Comparison of ENCODE assay signal across 24 cellular contexts in genomic region chr1:234205966-234206365, GRCh38.
"Had no signal": no experiment of that assay in that cellular context is flagged by ENCODE, and none has a peak within 500 bp of the region (broad histone marks: within the 10 kb centered on the region; RNA-seq: fewer than 3 reads in every experiment).

No MANE protein-coding gene starts in this region.

- H3K9me3 Mint-ChIP-seq: activated CD4-positive, alpha-beta memory T cell treated with anti-CD3 and anti-CD28 coated beads for 36 hours; activated T-cell treated with anti-CD3 and anti-CD28 coated beads, Interleukin-2, amount 50 U/mL, for 24 hours; activated T-helper 17 cell treated with anti-CD3 and anti-CD28 coated beads, Interleukin-2, amount 50 U/mL, for 72 hours; central memory CD8-positive, alpha-beta T cell; dendritic cell treated with granulocyte-macrophage colony-stimulating factor and Interleukin-4, amounts not matched to agents 40 ng/mL and 50 ng/mL, for 4 days had no signal

- ATAC-seq: activated naive CD4-positive, alpha-beta T cell treated with anti-CD3 and anti-CD28 coated beads, Interleukin-2, amount 50 U/mL, for 72 hours; activated T-helper 17 cell treated with anti-CD3 and anti-CD28 coated beads, Interleukin-2, amount 50 U/mL, for 72 hours; left lung had no signal

- H2AFZ ChIP-seq: parathyroid adenoma had no signal

- H3K4me1 Mint-ChIP-seq: activated T-helper 17 cell treated with anti-CD3 and anti-CD28 coated beads, Interleukin-2, amount 50 U/mL, for 72 hours; central memory CD8-positive, alpha-beta T cell had no signal

- H3K27ac ChIP-seq: epithelial cell of prostate, left lung, parathyroid adenoma, psoas muscle, suprapubic skin, tibial artery had no signal

- H3K4me3 ChIP-seq: gastrocnemius medialis, left lung, psoas muscle, right atrium auricular region, suprapubic skin, tibial artery had no signal

- H3K4me3 Mint-ChIP-seq: activated CD4-positive, alpha-beta memory T cell treated with anti-CD3 and anti-CD28 coated beads for 36 hours; activated T-cell treated with anti-CD3 and anti-CD28 coated beads, Interleukin-2, amount 50 U/mL, for 24 hours; activated T-helper 17 cell treated with anti-CD3 and anti-CD28 coated beads, Interleukin-2, amount 50 U/mL, for 72 hours; central memory CD8-positive, alpha-beta T cell; dendritic cell treated with granulocyte-macrophage colony-stimulating factor and Interleukin-4, amounts not matched to agents 40 ng/mL and 50 ng/mL, for 4 days had no signal

- H3K36me3 Mint-ChIP-seq: activated CD4-positive, alpha-beta memory T cell treated with anti-CD3 and anti-CD28 coated beads for 36 hours had no signal

- H3K4me1 ChIP-seq: breast epithelium, left lung, parathyroid adenoma, psoas muscle, right atrium auricular region, suprapubic skin, tibial artery had no signal

- H3K9me3 ChIP-seq: breast epithelium, gastrocnemius medialis, left lung, psoas muscle, right atrium auricular region, suprapubic skin, tibial artery had no signal

- H3K27me3 ChIP-seq: breast epithelium, gastrocnemius medialis, right atrium auricular region, suprapubic skin had no signal

- H3K36me3 ChIP-seq: breast epithelium, gastrocnemius medialis, left lung, right atrium auricular region, suprapubic skin, tibial artery had no signal

- DNase-seq: activated CD4-positive, alpha-beta memory T cell treated with anti-CD3 and anti-CD28 coated beads for 36 hours; activated CD4-positive, alpha-beta T cell treated with anti-CD3 and anti-CD28 coated beads for 48 hours; activated CD8-positive, alpha-beta memory T cell treated with anti-CD3 and anti-CD28 coated beads, Interleukin-2, amount 50 U/mL, for 48 hours; activated gamma-delta T cell treated with Interleukin-2 at 50 U/mL for 16 hours; activated T-cell treated with anti-CD3 and anti-CD28 coated beads, Interleukin-2, amount 50 U/mL, for 24 hours; effector CD4-positive, alpha-beta T cell; gastrocnemius medialis; glutamatergic neuron; left lung; nucleus accumbens; psoas muscle; stimulated activated CD4-positive, alpha-beta T cell treated with anti-CD3 and anti-CD28 coated beads, Interleukin-15, amount 100 ng/mL, for 24 hours; stimulated activated CD4-positive, alpha-beta T cell treated with anti-CD3 and anti-CD28 coated beads, Interleukin-2, amount 100 ng/mL, for 24 hours; stimulated activated naive CD4-positive, alpha-beta T cell; tibial artery had no signal

- H3K9ac ChIP-seq: parathyroid adenoma had no signal

- H3K27ac Mint-ChIP-seq: activated CD4-positive, alpha-beta memory T cell treated with anti-CD3 and anti-CD28 coated beads for 36 hours; activated naive CD4-positive, alpha-beta T cell treated with anti-CD3 and anti-CD28 coated beads, Interleukin-2, amount 50 U/mL, for 72 hours; activated T-cell treated with anti-CD3 and anti-CD28 coated beads, Interleukin-2, amount 50 U/mL, for 24 hours; activated T-helper 17 cell treated with anti-CD3 and anti-CD28 coated beads, Interleukin-2, amount 50 U/mL, for 72 hours; dendritic cell treated with granulocyte-macrophage colony-stimulating factor and Interleukin-4, amounts not matched to agents 40 ng/mL and 50 ng/mL, for 4 days had no signal
